Comparison of ENCODE assay signal across 8 cellular contexts in the genomic region with DNA sequence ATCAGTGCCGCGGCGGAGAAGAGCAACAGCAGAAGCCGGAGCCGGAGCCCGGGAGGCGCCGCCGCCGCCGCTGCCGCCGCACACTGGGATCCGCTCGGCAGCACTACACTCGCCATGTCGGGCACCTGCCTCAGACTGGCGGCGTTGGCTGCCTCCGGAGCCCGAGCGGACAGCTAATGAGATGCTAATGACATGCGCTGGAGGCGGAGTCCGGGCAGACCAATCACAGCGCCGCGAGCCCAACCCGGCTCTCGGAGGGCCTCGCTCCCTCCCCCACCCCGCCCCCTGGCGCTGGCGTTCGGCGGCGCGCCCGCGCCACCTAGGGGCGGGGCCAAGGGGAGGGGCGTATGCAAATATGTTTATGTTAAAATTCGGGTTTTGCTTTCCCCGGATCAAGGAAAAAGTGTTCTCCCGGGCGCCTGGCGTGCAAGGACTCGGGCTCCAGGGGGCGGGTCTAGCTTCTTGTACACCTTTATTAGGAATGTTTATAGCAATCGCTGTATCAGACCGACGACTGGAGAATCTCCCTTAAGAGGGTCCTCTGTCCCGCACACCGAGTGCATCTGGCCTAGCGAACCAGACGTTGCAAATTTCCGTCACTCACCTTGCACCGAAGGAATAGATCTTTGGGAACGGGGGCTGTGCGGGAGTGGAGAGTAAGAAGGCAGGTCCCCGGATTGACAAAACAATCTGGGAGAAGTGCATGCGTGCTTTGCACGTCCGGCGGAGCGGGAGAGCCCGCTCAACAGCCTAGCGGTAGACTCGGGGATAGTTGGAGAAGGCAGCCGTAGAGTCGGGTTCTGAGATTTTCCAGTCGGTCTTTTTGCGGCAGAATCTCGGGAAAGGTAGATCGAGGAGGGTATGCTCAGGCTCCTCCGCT. TPM values are rescaled to one million over a fixed set of nuclear protein-coding genes. Genes with fewer than 3 reads are reported as not detected.
A peak's percentile ranks its signal among the peaks of the same experiment; 100 is the strongest.
DNase-seq lines count a peak whose midpoint lies in the region; ATAC-seq and TF ChIP-seq lines count a peak whose summit lies in the region.

A gene (minus strand): TSS at position 137 of the 880 bp plus-strand sequence.

- peak; percentile 25 to 98 for TF ChIP-seq EP300 in tibial nerve (IDR thresholded peaks at IDR 0.05)

- peaks cover 0 to 23% of the 10 kb centered on the region in 2 donors for H3K27me3 ChIP-seq in tibial nerve

- ATAC-seq in GM21367 (IDR thresholded peaks at IDR 0.05; ENCODE audit: unreplicated experiment) (peak; percentile 63), left ventricle myocardium superior (peak; percentile 93)

- H3K27ac ChIP-seq in C4-2B (peak within 1 kb of the TSS; percentile 53), tibial nerve (peak within 1 kb of the TSS; percentile 76 to 89 (median 84))

- H3K4me3 ChIP-seq in tibial nerve: peak within 1 kb of the TSS; percentile 50 to 62 (median 60)

- H3K9me3 ChIP-seq in tibial nerve: no peaks in the 10 kb centered on the region

- peak; percentile 91 for DNase-seq in NAMALWA (ENCODE audit: low spot score)
- peak; percentile 96 for DNase-seq in SW480 (ENCODE audit: low spot score)
- DNase-seq in anterior cingulate cortex (lab: John Stamatoyannopoulos, UW): peak; percentile 80 to 99 (median 98)
- DNase-seq in left ventricle myocardium superior: peak; percentile 95
- DNase-seq in pons (ENCODE audit: low spot score): peak; percentile 99
- DNase-seq in tibial nerve (ENCODE audit: low spot score in 2 of 2): peak; percentile 73 to 79

- 1 to 2% methylated on average over 33 to 60 of the region's 76 CpGs for WGBS in tibial nerve, 2 donors

- TF ChIP-seq CTCF in C4-2B (conservative IDR thresholded peaks at IDR 0.05) (peak; percentile 80), tibial nerve (IDR thresholded peaks at IDR 0.05) (peak; percentile 56 to 92 (median 65))

- H3K36me3 ChIP-seq in tibial nerve: no peaks in the 10 kb centered on the region

- peak; percentile 82 to 96 for TF ChIP-seq POLR2A in tibial nerve (IDR thresholded peaks at IDR 0.05)

- H3K4me1 ChIP-seq in tibial nerve: peaks cover 0 to 46% (median 8%) of the 10 kb centered on the region in 4 donors

- intact Hi-C loops in left ventricle myocardium superior (cut with micrococcal nuclease): loop anchor here (5.0 kb wide), 1 partner anchor 167 kb away; no protein-coding TSS in a partner anchor

RNA-seq across cellular contexts. Expression of the gene that starts here (rescaled TPM):
- total RNA-seq in left ventricle myocardium superior: 38.5 TPM
- total RNA-seq in tibial nerve: 10 to 100 TPM; 17.1 to 49.8 (median 30.7) TPM

Comparison
In these comparisons a context has a peak if more than half of its experiments do, and no peak if none do; other contexts are left out.
1. Peak in every context shown above with its lines: DNase-seq, ATAC-seq, H3K4me3 ChIP-seq and H3K27ac ChIP-seq.